Comparison of ENCODE assay signal across 13 cellular contexts in genomic region chr2:241274127-241274526, GRCh38. TPM values are rescaled to one million over a fixed set of nuclear protein-coding genes. Genes with fewer than 3 reads are reported as not detected.
DNase-seq lines count a peak whose midpoint lies in the region; ATAC-seq and TF ChIP-seq lines count a peak whose summit lies in the region.
"Had no signal": no experiment of that assay in that cellular context is flagged by ENCODE, and none has a peak within 500 bp of the region (broad histone marks: within the 10 kb centered on the region; RNA-seq: fewer than 3 reads in every experiment).

No MANE protein-coding gene starts in this region.

- no peaks in the 10 kb centered on the region for H3K36me3 ChIP-seq in lower lobe of right lung
- H3K36me3 ChIP-seq in prostate gland = no peaks in the 10 kb centered on the region
- H3K36me3 ChIP-seq: vagina had no signal

- no peak for TF ChIP-seq POLR2A in prostate gland (IDR thresholded peaks at IDR 0.05)

- peaks cover 40% of the 10 kb centered on the region for H3K4me1 ChIP-seq in lower lobe of right lung
- H3K4me1 ChIP-seq in prostate gland (replicated peaks) = peaks cover 6% of the 10 kb centered on the region

- H3K4me1 Mint-ChIP-seq in T-helper 17 cell = peaks cover 40% of the 10 kb centered on the region

- H3K36me3 Mint-ChIP-seq in T-helper 17 cell (ENCODE audit: low read depth) = peaks cover 2% of the 10 kb centered on the region

- WGBS in prostate gland = 87% methylated on average over 5 of the region's 5 CpGs

- ATAC-seq in T-helper 17 cell (no peak), lower lobe of right lung (no peak), GM21515 (IDR thresholded peaks at IDR 0.05; ENCODE audit: unreplicated experiment) (no peak), HG03095 (IDR thresholded peaks at IDR 0.05; ENCODE audit: unreplicated experiment) (no peak)
- ATAC-seq: activated CD4-positive, CD25-positive, alpha-beta regulatory T cell treated with anti-CD3 and anti-CD28 coated beads, Interleukin-2, amount 50 U/mL, for 24 hours had no signal

- no peak for TF ChIP-seq CTCF in 22Rv1 (IDR thresholded peaks at IDR 0.05)
- no peak for TF ChIP-seq CTCF in lower lobe of right lung (IDR thresholded peaks at IDR 0.05)
- TF ChIP-seq CTCF in prostate gland (IDR thresholded peaks at IDR 0.05) = no peak

- peak; percentile 21 for DNase-seq in ELF-1 (ENCODE audit: low read depth, low spot score)
- no peak for DNase-seq in T-helper 17 cell
- no peak for DNase-seq in lower lobe of right lung
- no peak for DNase-seq in prostate gland (ENCODE audit: low spot score)
- no peak for DNase-seq in NCI-H774 (lab: John Stamatoyannopoulos, UW)
- DNase-seq: amniotic stem cell, EL, NCI-H2029 had no signal

- no peaks in the 10 kb centered on the region for H3K27me3 ChIP-seq in lower lobe of right lung (ENCODE audit: low read depth)
- H3K27me3 ChIP-seq in prostate gland (replicated peaks; ENCODE audit: insufficient read depth) = no peaks in the 10 kb centered on the region
- H3K27me3 ChIP-seq: vagina had no signal

- H3K9me3 ChIP-seq in T-helper 17 cell (ENCODE audit: control insufficient read depth, low read length, poor library complexity, severe bottlenecking) = no peaks in the 10 kb centered on the region
- no peaks in the 10 kb centered on the region for H3K9me3 ChIP-seq in lower lobe of right lung
- H3K9me3 ChIP-seq in prostate gland = no peaks in the 10 kb centered on the region
- H3K9me3 ChIP-seq: vagina had no signal

- H3K27ac Mint-ChIP-seq in T-helper 17 cell = peak overlapping the region; percentile 86

- peak overlapping the region; percentile 89 for H3K4me3 Mint-ChIP-seq in T-helper 17 cell

- peak overlapping the region; percentile 74 for H3K27ac ChIP-seq in 22Rv1
- H3K27ac ChIP-seq in lower lobe of right lung = peak overlapping the region; percentile 88
- peak overlapping the region in 1 of 2 donors; percentile 99 for H3K27ac ChIP-seq in prostate gland

- intact Hi-C loops in lower lobe of right lung (cut with DNase I) (no loop called here), prostate gland (cut with DNase I) (loop anchor here (5.0 kb wide), 2 partner anchors 83 to 172 kb away; partner anchors contain the start of genes FARP2 and MTERF4)

- no peak overlapping the region for H3K4me3 ChIP-seq in lower lobe of right lung
- no peak overlapping the region for H3K4me3 ChIP-seq in prostate gland

- H3K27me3 Mint-ChIP-seq in T-helper 17 cell = no peaks in the 10 kb centered on the region

RNA-seq across cellular contexts. Expression of gene HDLBP, which starts 41.3 kb away (rescaled TPM):
- total RNA-seq in T-helper 17 cell (100 to 1,000 TPM; 136 to 175 TPM), lower lobe of right lung (387 TPM), prostate gland (100 to 1,000 TPM; 529 to 612 TPM)

RNA-seq across cellular contexts. Expression of gene SEPTIN2, which starts 41.6 kb away (rescaled TPM):
- 100 to 1,000 TPM; 190 to 216 TPM for total RNA-seq in T-helper 17 cell
- total RNA-seq in lower lobe of right lung = 255 TPM
- total RNA-seq in prostate gland = 100 to 1,000 TPM; 202 to 284 TPM
